18 cellular contexts compared by ENCODE assay signal in genomic region chr2:171139860-171140259, GRCh38. TPM values are rescaled to one million over a fixed set of nuclear protein-coding genes. Genes with fewer than 3 reads are reported as not detected.
DNase-seq lines count a peak whose midpoint lies in the region; ATAC-seq, FAIRE-seq and TF ChIP-seq lines count a peak whose summit lies in the region.
"Had no signal": no experiment of that assay in that cellular context is flagged by ENCODE, and none has a peak within 500 bp of the region (broad histone marks: within the 10 kb centered on the region; RNA-seq: fewer than 3 reads in every experiment).

No MANE protein-coding gene starts in this region.

- H3K23me2 ChIP-seq in H9 (ENCODE audit: insufficient read length, low read depth, low read length, poor library complexity, severe bottlenecking), result no peaks in the 10 kb centered on the region

- H3K79me1 ChIP-seq in H9 (ENCODE audit: insufficient read depth, low read depth, low read length, poor library complexity, severe bottlenecking), result no peaks in the 10 kb centered on the region

- H2BK15ac ChIP-seq in H9 (ENCODE audit: low read depth, low read length), result no peak overlapping the region

- no peak overlapping the region for H3K18ac ChIP-seq in H9 (ENCODE audit: insufficient read length, low read depth, low read length)

- CTCF ChIA-PET in K562 (lab: Yijun Ruan, JAX; ENCODE audit: low intra/inter-chr PET ratio), result no interaction called here

- WGBS in H9 (ENCODE audit: extremely low coverage, insufficient read length, low lambda C conversion rate), result no CpG with 5 or more reads among the region's 9 CpGs
- 11% methylated on average over 9 of the region's 9 CpGs for WGBS in K562 (ENCODE audit: insufficient coverage, low coverage, missing lambda C conversion rate)

- H3K14ac ChIP-seq in H9 (ENCODE audit: insufficient read depth, low read length), result no peak overlapping the region

- peak overlapping the region; percentile 33 for H3K4me3 ChIP-seq in CD4-positive, CD25-positive, alpha-beta regulatory T cell (ENCODE audit: low read depth, low read length)
- H3K4me3 ChIP-seq in K562, result no peak overlapping the region
- H3K4me3 ChIP-seq: SJSA1 had no signal

- H3K9me3 Mint-ChIP-seq in CD4-positive, CD25-positive, alpha-beta regulatory T cell, result peaks cover 0 to under 1% (median 0%) of the 10 kb centered on the region in 7 donors
- H3K9me3 Mint-ChIP-seq in H9 (no peaks in the 10 kb centered on the region), memory B cell (no peaks in the 10 kb centered on the region)

- H3K27me3 ChIP-seq in CD4-positive, CD25-positive, alpha-beta regulatory T cell (ENCODE audit: control insufficient read depth, insufficient read depth, low read length), result no peaks in the 10 kb centered on the region
- no peaks in the 10 kb centered on the region for H3K27me3 ChIP-seq in H9 (ENCODE audit: insufficient read depth, low read length)
- no peaks in the 10 kb centered on the region for H3K27me3 ChIP-seq in K562 (ENCODE audit: control insufficient read depth in 2 of 2, insufficient read depth in 2 of 2, low read length in 2 of 2)
- H3K27me3 ChIP-seq: SJSA1 had no signal

- no peak overlapping the region for H4K5ac ChIP-seq in H9 (ENCODE audit: insufficient read length, low read depth, low read length)

- H3K56ac ChIP-seq in H9 (ENCODE audit: insufficient read length, low read depth, low read length), result no peak overlapping the region

- H3K4ac ChIP-seq in H9 (ENCODE audit: low read depth, low read length), result no peak overlapping the region

- H2BK12ac ChIP-seq in H9 (ENCODE audit: insufficient read length, low read depth, low read length), result no peak overlapping the region

- peaks cover 10% of the 10 kb centered on the region for H3K36me3 Mint-ChIP-seq in CD4-positive, CD25-positive, alpha-beta regulatory T cell
- H3K36me3 Mint-ChIP-seq in H9 (ENCODE audit: insufficient read depth in 1 of 3, low read depth in 3 of 3) (no peaks in the 10 kb centered on the region; a peak in 1 of 7 replicates), memory B cell (peaks cover 3% of the 10 kb centered on the region)

- H3K27ac ChIP-seq in CD4-positive, CD25-positive, alpha-beta regulatory T cell (ENCODE audit: insufficient read depth, low read length, poor library complexity, severe bottlenecking), result no peak overlapping the region
- H3K27ac ChIP-seq in H9 (ENCODE audit: insufficient read length, low read depth, low read length), result no peak overlapping the region
- peak overlapping the region; percentile 45 for H3K27ac ChIP-seq in K562 (ENCODE audit: extremely low read depth, low read depth, low read length)
- H3K27ac ChIP-seq: KMS-11, RWPE1, SJSA1 had no signal

- peak; percentile 26 for FAIRE-seq in K562 (lab: Jason Lieb, UNC)
- FAIRE-seq: D721Med, HTR-8/SVneo had no signal

- no peak for TF ChIP-seq EP300 in K562 (IDR thresholded peaks at IDR 0.05; ENCODE audit: low read length)

- H3K9me3 ChIP-seq in CD4-positive, CD25-positive, alpha-beta regulatory T cell (ENCODE audit: control insufficient read depth in 2 of 2, low read length in 2 of 2), result no peaks in the 10 kb centered on the region
- H3K9me3 ChIP-seq in H9 (ENCODE audit: control insufficient read depth, low read depth, low read length), result no peaks in the 10 kb centered on the region
- no peaks in the 10 kb centered on the region for H3K9me3 ChIP-seq in K562 (replicated peaks; ENCODE audit: control insufficient read depth, insufficient read depth, low read depth, low read length)
- H3K9me3 ChIP-seq: SJSA1 had no signal

- H3T11ph ChIP-seq in H9 (ENCODE audit: low read length), result no peak overlapping the region

- H4K20me1 ChIP-seq in H9 (ENCODE audit: control insufficient read depth, insufficient read depth, insufficient read length) (no peaks in the 10 kb centered on the region), K562 (replicated peaks; ENCODE audit: control insufficient read depth, insufficient read depth, low read length) (peaks cover 34% of the 10 kb centered on the region)

- in situ Hi-C loops in K562 (cut with MboI), result no loop called here

- no peak overlapping the region for H2BK5ac ChIP-seq in H9 (ENCODE audit: insufficient read length, low read length)

- BruUV-seq in K562 (replicated peaks; lab: Mats Ljungman, UMichigan), result no TSS peak

- TF ChIP-seq POLR2A in K562 (conservative IDR thresholded peaks at IDR 0.05), result no peak

- H3K27me3 Mint-ChIP-seq in CD4-positive, CD25-positive, alpha-beta regulatory T cell, result no peaks in the 10 kb centered on the region
- H3K27me3 Mint-ChIP-seq in H9 (ENCODE audit: low read depth) (no peaks in the 10 kb centered on the region), memory B cell (no peaks in the 10 kb centered on the region)

- TF ChIP-seq CTCF in H9 (conservative IDR thresholded peaks at IDR 0.05) (no peak), K562 (IDR thresholded peaks at IDR 0.05 in 2 of 3, conservative IDR thresholded peaks at IDR 0.05 in 1 of 3; ENCODE audit: insufficient read depth in 2 of 3, low read depth in 1 of 3, low read length in 3 of 3) (no peak)

- no peaks in the 10 kb centered on the region for H3K36me3 ChIP-seq in CD4-positive, CD25-positive, alpha-beta regulatory T cell (ENCODE audit: control insufficient read depth, insufficient read depth, low read length)
- no peaks in the 10 kb centered on the region for H3K36me3 ChIP-seq in K562 (ENCODE audit: control insufficient read depth, insufficient read depth, low read length)

- DNase-seq in CD4-positive, CD25-positive, alpha-beta regulatory T cell, result no peak
- DNase-seq in H9 (peak; percentile 68), K562 (ENCODE audit: extremely low read depth in 1 of 4, low spot score in 3 of 4) (peak in 1 of 4 experiments; percentile 71), memory B cell (ENCODE audit: low spot score in 2 of 2) (no peak), HT-29 (ENCODE audit: low spot score) (no peak), SIG-M5 treated with dmso at 0.1 percent for 504 hours (lab: John Stamatoyannopoulos, UW; ENCODE audit: unreplicated experiment) (no peak)
- DNase-seq: H7; NCI-H1092; NCI-H1694 treated with DMSO at 0.1 percent for 48 hours; NCI-H69; NK-92 treated with Interleukin-12 subunit alpha and Interleukin-12 subunit beta, amount 100 ng/mL, for 24 hours had no signal

- H2AK5ac ChIP-seq in H9 (ENCODE audit: insufficient read length, low read length), result no peak overlapping the region

- H3K4me2 ChIP-seq in H9 (ENCODE audit: insufficient read depth, insufficient read length, low read length) (no peak overlapping the region), K562 (ENCODE audit: insufficient read depth, low read length) (peak overlapping the region; percentile 62)
- H3K4me2 ChIP-seq: KMS-11 had no signal

- H2BK20ac ChIP-seq in H9 (ENCODE audit: low read depth, low read length, poor library complexity, severe bottlenecking), result no peak overlapping the region

- H3K23ac ChIP-seq in H9 (ENCODE audit: insufficient read length, low read depth, low read length), result no peak overlapping the region

- ATAC-seq in CD4-positive, CD25-positive, alpha-beta regulatory T cell (ENCODE audit: low read depth in 2 of 2), result no peak
- ATAC-seq in K562, result peak; percentile 69
- no peak for ATAC-seq in memory B cell (ENCODE audit: low read depth)
- ATAC-seq in GM18867 (IDR thresholded peaks at IDR 0.05; ENCODE audit: unreplicated experiment), result no peak
- ATAC-seq in HG02981 (IDR thresholded peaks at IDR 0.05; ENCODE audit: unreplicated experiment), result no peak

- peaks cover 4% of the 10 kb centered on the region for H3K9me1 ChIP-seq in K562 (ENCODE audit: control insufficient read depth, insufficient read depth, low read length)

- H3K4me1 ChIP-seq in CD4-positive, CD25-positive, alpha-beta regulatory T cell (ENCODE audit: control insufficient read depth, insufficient read depth, low read length, poor library complexity, severe bottlenecking), result peaks cover 52% of the 10 kb centered on the region
- H3K4me1 ChIP-seq in H9 (ENCODE audit: insufficient read depth, low read length) (peaks cover 3% of the 10 kb centered on the region; the same call in 1 of the 2 replicates), K562 (replicated peaks in 1 of 2; ENCODE audit: control insufficient read depth in 2 of 2, insufficient read depth in 2 of 2, low read length in 2 of 2) (peaks cover 14 to 52% of the 10 kb centered on the region in 2 experiments)

- no peak overlapping the region for H4K8ac ChIP-seq in H9 (replicated peaks; ENCODE audit: insufficient read length, low read depth, low read length)

- H2AFZ ChIP-seq in H9 (ENCODE audit: low read length) (no peak overlapping the region), K562 (ENCODE audit: low read depth, low read length) (no peak overlapping the region)

- peak overlapping the region in 3 of 4 donors; percentile 47 to 77 (median 76) for H3K4me3 Mint-ChIP-seq in CD4-positive, CD25-positive, alpha-beta regulatory T cell
- H3K4me3 Mint-ChIP-seq in H9, result peak overlapping the region in 1 of 2 experiments; percentile 14; a peak in 2 of 5 replicates
- peak overlapping the region; percentile 30 for H3K4me3 Mint-ChIP-seq in memory B cell

- peak overlapping the region in 2 of 3 donors; percentile 79 to 80 for H3K27ac Mint-ChIP-seq in CD4-positive, CD25-positive, alpha-beta regulatory T cell
- H3K27ac Mint-ChIP-seq in H9 (peak overlapping the region; percentile 13 to 68 (median 59)), memory B cell (no peak overlapping the region)

- H3K9ac ChIP-seq in H9 (ENCODE audit: extremely low read depth, insufficient read length, low read length) (no peak overlapping the region), K562 (ENCODE audit: insufficient read depth in 1 of 2, low read depth in 2 of 2, low read length in 2 of 2) (peak overlapping the region; percentile 41 to 82)
- H3K9ac ChIP-seq: KMS-11 had no signal

- no peak overlapping the region for H4K91ac ChIP-seq in H9 (ENCODE audit: insufficient read length, low read depth, low read length)

- H3K4me1 Mint-ChIP-seq in CD4-positive, CD25-positive, alpha-beta regulatory T cell, result peaks cover 58 to 87% (median 74%) of the 10 kb centered on the region in 4 donors
- H3K4me1 Mint-ChIP-seq in H9, result peaks cover 46 to 58% of the 10 kb centered on the region in 2 experiments
- H3K4me1 Mint-ChIP-seq in memory B cell, result peaks cover 42% of the 10 kb centered on the region

- POLR2A ChIA-PET in K562 (lab: Yijun Ruan, JAX), result interaction anchor here (0.6 to 5.8 kb wide), 4 partner anchors 9 to 23 kb away, joined by 6 to 34 read pairs (median 12); no protein-coding TSS in a partner anchor

- intact Hi-C loops in K562 (cut with micrococcal nuclease), result no loop called here

- TF ChIP-seq RAD21 in K562 (CRISPR knock-in tag; conservative IDR thresholded peaks at IDR 0.05 in 1 of 2, IDR thresholded peaks at IDR 0.05 in 1 of 2), result no peak

- H2BK120ac ChIP-seq in H9 (ENCODE audit: low read depth, low read length, poor library complexity, severe bottlenecking), result no peak overlapping the region

- peaks cover 40% of the 10 kb centered on the region; the same call in 1 of the 2 replicates for H3K79me2 ChIP-seq in H9 (ENCODE audit: insufficient read depth, low read length)
- H3K79me2 ChIP-seq in K562 (ENCODE audit: control insufficient read depth, insufficient read depth, low read length), result peaks cover 99% of the 10 kb centered on the region

RNA-seq across cellular contexts. Expression of gene TLK1, which starts 20.8 kb away (rescaled TPM):
- total RNA-seq in CD4-positive, CD25-positive, alpha-beta regulatory T cell, result 179 TPM
- 10 to 100 TPM; 33.9 to 69.2 (median 45.0) TPM for polyA plus RNA-seq in CD4-positive, CD25-positive, alpha-beta regulatory T cell
- total RNA-seq in H9 (2021) (112 TPM in 2 replicates), K562 (2014; rRNA removed) (20.2 and 25.8 TPM in 2 replicates), K562 (2014; rRNA removed; fragmentation: Illumina TruSeq; extraction: Trizol) (41.6 and 46.6 TPM in 2 replicates), K562 (2015; rRNA removed; fragmentation: Illumina TruSeq; extraction: Trizol) (33.4 and 36.6 TPM in 2 replicates), K562 (2021) (87.9 and 101 TPM in 2 replicates)
- 28.8 and 103 TPM in 2 replicates for total RNA-seq in K562 (2011; cell fraction: chromatin; rRNA removed; ENCODE audit: low replicate concordance)
- total RNA-seq in K562 (2011; cell fraction: nucleolus; rRNA removed), result 12.8 and 19.3 TPM in 2 replicates
- total RNA-seq in K562 (2011; cell fraction: nucleoplasm; rRNA removed), result 38.3 and 67.9 TPM in 2 replicates
- polyA plus RNA-seq in K562 (2011; rRNA removed) (23.8 and 34.4 TPM in 2 replicates), K562 (2014; fragmentation: Illumina TruSeq; extraction: Trizol) (53.4 and 63.2 TPM in 2 replicates), K562 (2014; fragmentation: Nextera tagmentation; extraction: Ambion mirVana) (10 to 100 TPM; 40.5 to 92.0 TPM), K562 (2014; rRNA removed) (19.3 and 22.6 TPM in 2 replicates)
- polyA plus RNA-seq in K562 (2011; cell fraction: cytosol; rRNA removed), result 5.8 and 9.7 TPM in 2 replicates
- polyA plus RNA-seq in K562 (2011; cell fraction: nucleus; rRNA removed), result 15.1 and 18.2 TPM in 2 replicates
- polyA plus RNA-seq in K562 (2012), result 36.3 and 37.3 TPM in 2 replicates
- 79.3 and 89.8 TPM in 2 replicates for polyA minus RNA-seq in K562 (2011; rRNA and poly(A)+ RNA removed)
- 42.7 and 49.5 TPM in 2 replicates for polyA minus RNA-seq in K562 (2011; cell fraction: cytosol; rRNA and poly(A)+ RNA removed)
- polyA minus RNA-seq in K562 (2011; cell fraction: nucleus; rRNA and poly(A)+ RNA removed), result 21.5 and 39.5 TPM in 2 replicates
- total RNA-seq in HT-29 (2014; rRNA removed; shearing (Covaris generic)), result 8.3 and 10.3 TPM in 2 replicates
